15 cellular contexts compared by ENCODE assay signal in genomic region chr16:64250866-64251265, GRCh38.
DNase-seq lines count a peak whose midpoint lies in the region; ATAC-seq and TF ChIP-seq lines count a peak whose summit lies in the region.
"Had no signal": no experiment of that assay in that cellular context is flagged by ENCODE, and none has a peak within 500 bp of the region (broad histone marks: within the 10 kb centered on the region; RNA-seq: fewer than 3 reads in every experiment).

No MANE protein-coding gene starts in this region.

- ATAC-seq in GM19035 (IDR thresholded peaks at IDR 0.05; ENCODE audit: unreplicated experiment) (no peak), GM21360 (IDR thresholded peaks at IDR 0.05; ENCODE audit: unreplicated experiment) (no peak)
- ATAC-seq: WTC11 had no signal

- H3K79me2 ChIP-seq in OCI-LY1 (ENCODE audit: insufficient read depth, low read length), result no peaks in the 10 kb centered on the region

- no peaks in the 10 kb centered on the region for H4K20me1 ChIP-seq in OCI-LY1 (ENCODE audit: insufficient read depth, low read length)

- no peak overlapping the region for H3K14ac ChIP-seq in mesenchymal stem cell (ENCODE audit: low read length in 2 of 2)

- H3K4me3 ChIP-seq in AG10803 (ENCODE audit: low read length) (no peak overlapping the region), OCI-LY1 (ENCODE audit: low read depth, low read length, poor library complexity, severe bottlenecking) (no peak overlapping the region), epithelial cell of esophagus (ENCODE audit: low read length) (no peak overlapping the region), mesenchymal stem cell (ENCODE audit: insufficient read depth in 1 of 2, low read depth in 1 of 2, low read length in 2 of 2) (no peak overlapping the region)
- H3K4me3 ChIP-seq: testis had no signal

- H2AFZ ChIP-seq in OCI-LY1 (ENCODE audit: low read length) (peak overlapping the region; percentile 84; the same call in 1 of the 2 replicates), mesenchymal stem cell (ENCODE audit: low read depth, low read length) (no peak overlapping the region)

- no peak overlapping the region for H2BK12ac ChIP-seq in mesenchymal stem cell (ENCODE audit: low read length in 2 of 2)

- H2BK120ac ChIP-seq in mesenchymal stem cell (ENCODE audit: low read depth, low read length), result no peak overlapping the region

- no peak overlapping the region for H4K91ac ChIP-seq in mesenchymal stem cell (ENCODE audit: low read length)

- H3K27ac ChIP-seq in OCI-LY1 (ENCODE audit: low read depth, low read length, poor library complexity, severe bottlenecking) (no peak overlapping the region), mesenchymal stem cell (ENCODE audit: low read length, poor library complexity, severe bottlenecking) (no peak overlapping the region)
- H3K27ac ChIP-seq: testis had no signal

- H2AK5ac ChIP-seq in mesenchymal stem cell (ENCODE audit: low read length, severe bottlenecking), result no peak overlapping the region

- H3K27me3 ChIP-seq in OCI-LY1 (ENCODE audit: insufficient read depth, low read length), result no peaks in the 10 kb centered on the region
- H3K27me3 ChIP-seq in mesenchymal stem cell (ENCODE audit: control insufficient read depth in 1 of 2, insufficient read depth in 1 of 2, low read length in 2 of 2), result no peaks in the 10 kb centered on the region
- H3K27me3 ChIP-seq: testis had no signal

- H3K18ac ChIP-seq in mesenchymal stem cell (ENCODE audit: low read depth in 1 of 2, low read length in 2 of 2), result no peak overlapping the region

- TF ChIP-seq CTCF in AG10803 (conservative IDR thresholded peaks at IDR 0.05; ENCODE audit: low read length) (no peak), OCI-LY1 (IDR thresholded peaks at IDR 0.05; ENCODE audit: low read length) (no peak; the same call in 1 of the 2 replicates), epithelial cell of esophagus (IDR thresholded peaks at IDR 0.05; ENCODE audit: insufficient read depth, low read depth, low read length, missing control alignments) (no peak)

- DNase-seq in AG10803 (ENCODE audit: low read depth), result peak; percentile 12
- DNase-seq in epithelial cell of esophagus (ENCODE audit: low read depth), result peak; percentile 0
- DNase-seq in mesenchymal stem cell, result peak; percentile 15
- DNase-seq in iPS-NIHi7 (ENCODE audit: extremely low spot score), result no peak
- no peak for DNase-seq in dermis blood vessel endothelial cell
- DNase-seq: ACHN, COR-L47, kidney glomerular epithelial cell, NCI-H2029, NCI-H69, testis had no signal

- H3K9me3 ChIP-seq in OCI-LY1 (ENCODE audit: low read length) (no peaks in the 10 kb centered on the region), mesenchymal stem cell (ENCODE audit: control insufficient read depth, low read length) (no peaks in the 10 kb centered on the region)
- H3K9me3 ChIP-seq: testis had no signal

- no CpG with 5 or more reads among the region's 1 CpG for WGBS in mesenchymal stem cell

- H3K9ac ChIP-seq in OCI-LY1 (ENCODE audit: low read length), result no peak overlapping the region
- no peak overlapping the region for H3K9ac ChIP-seq in mesenchymal stem cell (ENCODE audit: low read length)

- no peaks in the 10 kb centered on the region for H3F3A ChIP-seq in OCI-LY1 (ENCODE audit: insufficient read depth, low read length)

- H3K4me2 ChIP-seq in OCI-LY1 (ENCODE audit: low read length) (no peak overlapping the region), mesenchymal stem cell (ENCODE audit: low read length, poor library complexity, severe bottlenecking) (no peak overlapping the region)

- no peaks in the 10 kb centered on the region for H3K79me1 ChIP-seq in mesenchymal stem cell (replicated peaks; ENCODE audit: low read length, poor library complexity, severe bottlenecking)

- no peak overlapping the region for H2BK5ac ChIP-seq in mesenchymal stem cell (ENCODE audit: low read depth, low read length, poor library complexity, severe bottlenecking)

- H3K4me1 ChIP-seq in OCI-LY1 (ENCODE audit: insufficient read depth, low read length, severe bottlenecking) (peaks cover 25% of the 10 kb centered on the region), mesenchymal stem cell (ENCODE audit: control insufficient read depth, insufficient read depth, low read depth, low read length) (no peaks in the 10 kb centered on the region)
- H3K4me1 ChIP-seq: testis had no signal

- H3K9me2 ChIP-seq in OCI-LY1 (ENCODE audit: low read depth, low read length), result no peaks in the 10 kb centered on the region

- H3K36me3 ChIP-seq in OCI-LY1 (ENCODE audit: insufficient read depth, low read length) (no peaks in the 10 kb centered on the region), mesenchymal stem cell (ENCODE audit: control insufficient read depth in 1 of 2, insufficient read depth in 2 of 2, low read depth in 1 of 2, low read length in 2 of 2) (no peaks in the 10 kb centered on the region)

- no peak overlapping the region for H4K8ac ChIP-seq in mesenchymal stem cell (ENCODE audit: low read length)

- no peak overlapping the region for H2BK15ac ChIP-seq in mesenchymal stem cell (ENCODE audit: low read depth, poor library complexity, severe bottlenecking)

- H3K4ac ChIP-seq in mesenchymal stem cell (ENCODE audit: low read depth in 1 of 2, low read length in 2 of 2), result no peak overlapping the region

- no peak overlapping the region for H3K23ac ChIP-seq in mesenchymal stem cell (ENCODE audit: low read length in 2 of 2)

Comparison
In these comparisons a context has a peak if more than half of its experiments do, and no peak if none do; other contexts are left out.
1. DNase-seq: peak in AG10803 (single experiment), epithelial cell of esophagus (single experiment) and mesenchymal stem cell (single experiment); none in iPS-NIHi7 (single experiment) and dermis blood vessel endothelial cell (single experiment).